Comparison of ENCODE assay signal across 8 cellular contexts in the genomic region with DNA sequence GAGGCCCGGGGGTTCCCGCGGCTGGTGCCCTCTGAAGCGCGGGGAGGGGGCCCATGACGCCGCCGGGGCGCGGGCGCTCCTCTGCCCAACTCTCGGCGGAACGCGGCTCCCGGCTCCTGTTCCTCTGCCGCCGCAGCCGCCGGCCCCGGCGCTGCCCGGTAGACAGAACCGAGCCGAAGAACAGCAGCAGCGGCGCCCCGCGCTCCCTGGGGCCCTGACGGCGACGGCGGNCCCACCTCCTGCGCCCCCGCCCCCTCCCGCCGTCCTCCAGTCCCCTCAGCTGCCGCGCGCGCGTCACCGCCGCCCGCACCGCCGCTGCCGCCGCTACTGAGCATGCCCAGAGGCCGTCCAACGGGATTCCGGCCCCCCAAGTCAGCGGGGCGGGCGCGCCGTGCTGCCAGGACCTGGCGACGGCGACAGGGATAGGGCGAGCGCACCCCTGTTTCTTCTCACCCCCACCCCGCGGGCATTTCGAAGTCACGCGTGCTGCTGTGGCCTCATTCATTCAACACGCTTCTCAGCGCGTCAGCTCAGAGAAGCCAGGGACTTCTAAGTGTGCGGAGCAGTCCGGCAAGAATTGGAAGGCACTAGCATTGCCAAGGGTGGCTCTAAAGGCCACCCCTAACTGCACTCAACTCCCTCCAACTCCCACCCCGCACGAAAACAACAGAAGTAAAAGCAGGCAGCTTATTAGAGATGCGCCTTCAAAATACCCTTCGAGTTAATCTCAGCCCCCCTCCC. TPM values are rescaled to one million over a fixed set of nuclear protein-coding genes. Genes with fewer than 3 reads are reported as not detected.
A peak's percentile ranks its signal among the peaks of the same experiment; 100 is the strongest.
DNase-seq lines count a peak whose midpoint lies in the region; ATAC-seq and TF ChIP-seq lines count a peak whose summit lies in the region.

TSS of gene IPMK (minus strand) at position 182 of the 741 bp plus-strand sequence. CDS start 283 bp downstream, outside the sequence.

- BruUV-seq in OCI-LY7 (replicated peaks; lab: Mats Ljungman, UMichigan): no TSS peak

- TF ChIP-seq CTCF in OCI-LY7 (conservative IDR thresholded peaks at IDR 0.05; ENCODE audit: low read length) (no peak), epithelial cell of proximal tubule (conservative IDR thresholded peaks at IDR 0.05; ENCODE audit: low read depth, low read length) (no peak)

- H3K9ac ChIP-seq in HUES48 (ENCODE audit: low read depth, low read length) (peak within 1 kb of the TSS; percentile 42), mucosa of stomach (ENCODE audit: low read length) (peak within 1 kb of the TSS; percentile 77)

- H3K9me3 ChIP-seq in HUES48 (ENCODE audit: control insufficient read depth, insufficient read depth, low read length): no peaks in the 10 kb centered on the region
- no peaks in the 10 kb centered on the region for H3K9me3 ChIP-seq in OCI-LY7 (ENCODE audit: low read length)
- H3K9me3 ChIP-seq in mucosa of stomach (ENCODE audit: control insufficient read depth, low read length): no peaks in the 10 kb centered on the region

- POLR2A ChIA-PET in OCI-LY7 (lab: Charles Lee): interaction anchor here (0.6 to 3.1 kb wide), 9 partner anchors 13 to 604 kb away, joined by 3 to 11 read pairs (median 4); partner anchors contain the start of genes TFAM and UBE2D1

- H4K20me1 ChIP-seq in OCI-LY7 (ENCODE audit: insufficient read depth, low read length): peaks cover 25% of the 10 kb centered on the region

- DNase-seq in D341Med (ENCODE audit: low spot score) (peak; percentile 96), OCI-LY7 (ENCODE audit: low spot score) (peak; percentile 91), activated T-cell treated with anti-CD3 and anti-CD28 coated beads for 4 hours (peak; percentile 83), epithelial cell of proximal tubule (ENCODE audit: low read depth) (no peak)
- DNase-seq in stimulated activated CD8-positive, alpha-beta memory T cell treated with anti-CD3 and anti-CD28 coated beads, Interleukin-7, amount 100 ng/mL, for 1 hour (ENCODE audit: low read depth in 2 of 2): peak; percentile 91 to 92

- peak; percentile 57 for ATAC-seq in GM21423 (IDR thresholded peaks at IDR 0.05; ENCODE audit: unreplicated experiment)

- intact Hi-C loops in OCI-LY7 (cut with micrococcal nuclease; ENCODE audit: unreplicated experiment): loop anchor here (2.0 to 10.0 kb wide), 3 partner anchors 117 to 1967 kb away; partner anchors contain the start of genes CCDC6 and TFAM

- peak within 1 kb of the TSS; percentile 97 for H3K4me2 ChIP-seq in OCI-LY7 (ENCODE audit: low read length)

- peaks cover 80% of the 10 kb centered on the region for H3K79me2 ChIP-seq in OCI-LY7 (ENCODE audit: insufficient read depth, low read depth, low read length)

- peak within 1 kb of the TSS; percentile 82 for H3K4me3 ChIP-seq in HUES48 (ENCODE audit: low read depth, low read length)
- H3K4me3 ChIP-seq in OCI-LY7 (ENCODE audit: low read depth, low read length, poor library complexity, severe bottlenecking): peak within 1 kb of the TSS; percentile 90
- peak within 1 kb of the TSS; percentile 65 for H3K4me3 ChIP-seq in epithelial cell of proximal tubule (ENCODE audit: low read depth, low read length)
- peak within 1 kb of the TSS; percentile 54 for H3K4me3 ChIP-seq in mucosa of stomach (ENCODE audit: low read length)

- H2AFZ ChIP-seq in OCI-LY7 (ENCODE audit: low read length): peak within 1 kb of the TSS; percentile 95

- CTCF ChIA-PET in OCI-LY7 (lab: Charles Lee; ENCODE audit: unreplicated experiment): interaction anchor here (0.8 kb wide), 1 partner anchor 90 kb away, joined by 3 read pairs; no protein-coding TSS in a partner anchor

- H3K9me2 ChIP-seq in OCI-LY7 (ENCODE audit: insufficient read depth, low read length): no peaks in the 10 kb centered on the region

- H3K4me1 ChIP-seq in HUES48 (ENCODE audit: control insufficient read depth, insufficient read depth, low read length): peaks cover 28% of the 10 kb centered on the region
- peaks cover 29% of the 10 kb centered on the region for H3K4me1 ChIP-seq in OCI-LY7 (ENCODE audit: insufficient read depth, low read length, poor library complexity, severe bottlenecking)
- no peaks in the 10 kb centered on the region for H3K4me1 ChIP-seq in mucosa of stomach (ENCODE audit: control insufficient read depth, insufficient read depth, low read length)

- H3K27ac ChIP-seq in HUES48 (ENCODE audit: low read depth, low read length): peak within 1 kb of the TSS; percentile 70
- peak within 1 kb of the TSS; percentile 82 for H3K27ac ChIP-seq in OCI-LY7 (ENCODE audit: low read depth, low read length, poor library complexity, severe bottlenecking)

- H3K27me3 ChIP-seq in HUES48 (ENCODE audit: control insufficient read depth, insufficient read depth, low read length) (no peaks in the 10 kb centered on the region), mucosa of stomach (ENCODE audit: control insufficient read depth, insufficient read depth, low read length) (no peaks in the 10 kb centered on the region)

- H3K36me3 ChIP-seq in HUES48 (ENCODE audit: control insufficient read depth, insufficient read depth, low read length) (no peaks in the 10 kb centered on the region), OCI-LY7 (ENCODE audit: insufficient read depth, low read length) (peaks cover 11% of the 10 kb centered on the region), mucosa of stomach (ENCODE audit: control insufficient read depth, insufficient read depth, low read length) (no peaks in the 10 kb centered on the region)

RNA-seq across cellular contexts. Expression of gene IPMK, which starts in this region (rescaled TPM):
- 4.5 and 5.6 TPM in 2 replicates for total RNA-seq in OCI-LY7 (2014; rRNA removed; shearing (Covaris generic))
- total RNA-seq in OCI-LY7 (2022): 9.5 and 10.0 TPM in 2 replicates
- total RNA-seq in epithelial cell of proximal tubule: 6.1 and 6.2 TPM in 2 replicates
